ENCODE assay signal across 8 cellular contexts in the genomic region with DNA sequence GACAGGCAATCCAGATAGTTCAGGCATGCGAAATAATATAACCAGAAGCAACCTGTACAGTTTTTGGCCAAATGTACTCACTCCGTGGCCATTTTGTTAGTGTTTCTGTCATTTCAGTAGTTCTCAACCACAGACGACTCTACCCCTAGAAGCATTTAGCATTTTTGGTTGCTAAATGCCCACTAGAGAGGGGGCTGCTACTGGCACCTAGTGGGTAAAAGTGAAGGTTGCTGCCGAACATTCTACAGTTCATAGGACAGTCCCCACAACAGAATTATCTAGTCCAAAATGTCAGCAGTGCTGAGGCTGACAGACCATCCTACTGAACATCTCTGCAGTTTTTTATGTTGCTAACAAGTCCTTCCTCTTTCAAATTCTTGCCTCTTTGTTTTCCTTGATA.
DNase-seq lines count a peak whose midpoint lies in the region; ATAC-seq and TF ChIP-seq lines count a peak whose summit lies in the region.

No MANE protein-coding gene starts in this region.

- H3K27ac ChIP-seq in C4-2B (no peak overlapping the region), Panc1 (ENCODE audit: low read length) (no peak overlapping the region)

- H3K4me1 ChIP-seq in Panc1 (ENCODE audit: control insufficient read depth, insufficient read depth, low read length), result no peaks in the 10 kb centered on the region

- TF ChIP-seq CTCF in C4-2B (conservative IDR thresholded peaks at IDR 0.05) (peak; percentile 75), Panc1 (IDR thresholded peaks at IDR 0.05) (peak; percentile 41)

- intact Hi-C loops in Panc1 (cut with micrococcal nuclease; ENCODE audit: unreplicated experiment), result no loop called here

- CTCF ChIA-PET in Panc1 (lab: Charles Lee), result interaction anchor here (0.6 kb wide), 1 partner anchor 195 kb away, joined by 4 read pairs; no protein-coding TSS in a partner anchor

- H3K27me3 ChIP-seq in Panc1 (ENCODE audit: control insufficient read depth, insufficient read depth, low read length), result no peaks in the 10 kb centered on the region

- no peaks in the 10 kb centered on the region for H3K9me3 ChIP-seq in Panc1 (ENCODE audit: control insufficient read depth, insufficient read depth, low read depth, low read length)

- POLR2A ChIA-PET in Panc1 (lab: Charles Lee), result no interaction called here

- in situ Hi-C loops in Panc1 (cut with HindIII; ENCODE audit: low pct_unique_long_range_greater_than_20kb, low sequenced_read_pairs), result no loop called here

- no peaks in the 10 kb centered on the region for H3K36me3 ChIP-seq in Panc1 (ENCODE audit: control insufficient read depth, insufficient read depth, low read length)

- DNase-seq in Panc1 (ENCODE audit: low read depth, low spot score) (no peak), glomerular visceral epithelial cell (ENCODE audit: extremely low spot score) (peak; percentile 9), AG20443 (ENCODE audit: low spot score) (no peak), cerebellar nuclear complex (lab: John Stamatoyannopoulos, UW) (no peak)
- no peak for DNase-seq in central memory CD4-positive, alpha-beta T cell

- ATAC-seq in GM18520 (IDR thresholded peaks at IDR 0.05; ENCODE audit: unreplicated experiment), result peak; percentile 84
- peak; percentile 89 for ATAC-seq in HG03342 (IDR thresholded peaks at IDR 0.05; ENCODE audit: unreplicated experiment)
- ATAC-seq in Panc1, result no peak

- BruUV-seq in Panc1 (replicated peaks; lab: Mats Ljungman, UMichigan), result no TSS peak

- H3K4me3 ChIP-seq in Panc1 (ENCODE audit: low read depth in 2 of 2, low read length in 2 of 2), result no peak overlapping the region
